1 cellular context compared by ENCODE assay signal in genomic region chr5:55829956-55830355, GRCh38.
TF ChIP-seq lines count a peak whose summit lies in the region.

No MANE protein-coding gene starts in this region.

TF ChIP-seq in A549, 52 proteins besides CTCF, POLR2A, EP300 and RAD21 (continued from another document):
- TF ChIP-seq E2F6 (IDR thresholded peaks at IDR 0.05; ENCODE audit: borderline replicate concordance, low read depth) = no peak
- TF ChIP-seq PBX3 (IDR thresholded peaks at IDR 0.05) = no peak
- TF ChIP-seq TFCP2L1 (CRISPR knock-in tag; IDR thresholded peaks at IDR 0.05) = no peak
